In the genomic region with DNA sequence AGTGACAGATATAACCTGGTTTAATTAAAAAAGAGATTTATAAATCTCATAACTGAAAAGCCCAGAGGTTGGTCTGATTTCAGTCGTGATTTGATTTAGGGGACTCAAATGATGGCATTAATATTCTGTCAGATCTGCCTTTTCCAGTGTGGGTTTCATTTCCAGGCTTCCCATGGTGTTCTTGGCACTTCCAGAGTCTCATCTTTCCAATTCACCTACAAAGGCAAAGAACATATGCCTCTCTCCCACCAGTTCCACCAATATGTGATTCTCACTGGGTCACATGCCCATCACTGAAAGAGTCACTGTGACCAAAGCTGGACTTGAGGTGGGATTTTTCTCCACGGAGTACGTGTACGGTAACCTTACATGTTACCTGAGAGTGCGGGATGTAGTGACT, we compare ENCODE assay signal across 8 cellular contexts.
"Had no signal": no experiment of that assay in that cellular context is flagged by ENCODE, and none has a peak within 500 bp of the region (broad histone marks: within the 10 kb centered on the region; RNA-seq: fewer than 3 reads in every experiment).

No MANE protein-coding gene starts in this region.

- FAIRE-seq: H1, H54, HTR-8/SVneo, K562 had no signal

- DNase-seq: H9, HCEC 1CT, IMR-90, KG1 had no signal
